9 cellular contexts compared by ENCODE assay signal in the genomic region with DNA sequence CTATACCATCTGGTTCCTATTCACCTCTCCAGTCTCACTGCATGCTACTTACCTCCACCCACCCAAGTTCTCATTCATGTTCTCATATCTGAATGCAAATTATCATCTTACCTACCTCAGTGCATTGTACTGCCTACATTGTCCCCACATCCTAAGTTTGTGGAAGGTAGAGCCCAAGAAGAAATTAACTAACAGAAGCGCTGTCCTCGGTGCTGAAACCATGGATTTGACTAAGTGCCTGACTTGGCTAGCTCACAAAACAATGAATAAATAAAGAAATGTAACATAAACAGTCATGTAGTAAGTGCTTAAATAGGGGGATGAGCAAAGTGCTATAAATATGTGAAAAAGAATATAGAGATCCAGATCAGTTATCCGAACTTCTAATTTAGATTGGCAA.
DNase-seq lines count a peak whose midpoint lies in the region; ATAC-seq, FAIRE-seq and TF ChIP-seq lines count a peak whose summit lies in the region.
"Had no signal": no experiment of that assay in that cellular context is flagged by ENCODE, and none has a peak within 500 bp of the region (broad histone marks: within the 10 kb centered on the region; RNA-seq: fewer than 3 reads in every experiment).

No MANE protein-coding gene starts in this region.

- H3K9me3 ChIP-seq in cardiac muscle cell (ENCODE audit: low read depth) (no peaks in the 10 kb centered on the region), SJCRH30 (replicated peaks) (no peaks in the 10 kb centered on the region), fibroblast of lung (ENCODE audit: control insufficient read depth, insufficient read depth, low read depth, low read length) (no peaks in the 10 kb centered on the region), small intestine (ENCODE audit: control insufficient read depth, low read depth) (no peaks in the 10 kb centered on the region), suprapubic skin (no peaks in the 10 kb centered on the region)

- H3K4me3 ChIP-seq in cardiac muscle cell (no peak overlapping the region), SJCRH30 (no peak overlapping the region), fibroblast of lung (replicated peaks in 1 of 4; ENCODE audit: control extremely low read depth in 1 of 4, insufficient read depth in 1 of 4, low read depth in 3 of 4, low read length in 4 of 4) (no peak overlapping the region), small intestine (ENCODE audit: low read depth in 1 of 2, low read length in 2 of 2) (no peak overlapping the region), suprapubic skin (no peak overlapping the region)

- no peak overlapping the region for H3K27ac ChIP-seq in cardiac muscle cell
- H3K27ac ChIP-seq in SJCRH30 = no peak overlapping the region
- no peak overlapping the region for H3K27ac ChIP-seq in fibroblast of lung (ENCODE audit: insufficient read depth, low read length)
- H3K27ac ChIP-seq in small intestine (ENCODE audit: low read depth in 1 of 2, low read length in 1 of 2) = no peak overlapping the region
- no peak overlapping the region for H3K27ac ChIP-seq in suprapubic skin
- H3K27ac ChIP-seq: neutrophil had no signal

- TF ChIP-seq POLR2A in suprapubic skin (IDR thresholded peaks at IDR 0.05) = no peak

- H2AFZ ChIP-seq in fibroblast of lung (ENCODE audit: low read length) = no peak overlapping the region

- no peak overlapping the region for H3K4me2 ChIP-seq in fibroblast of lung (ENCODE audit: extremely low read depth, insufficient read depth, low read length)

- peak; percentile 71 to 89 for DNase-seq in cardiac muscle cell (ENCODE audit: low read depth in 1 of 2, low spot score in 1 of 2)
- DNase-seq in Right ventricle myocardium superior = no peak
- peak; percentile 41 to 69 for DNase-seq in SJCRH30
- DNase-seq in fibroblast of lung (ENCODE audit: low read depth in 2 of 2) = peak; percentile 56 to 81
- peak; percentile 22 for DNase-seq in small intestine
- no peak for DNase-seq in suprapubic skin (ENCODE audit: low spot score in 2 of 2)

- no peak overlapping the region for H3K9ac ChIP-seq in fibroblast of lung (ENCODE audit: insufficient read depth, low read length)

- H3K4me1 ChIP-seq in cardiac muscle cell (ENCODE audit: low read depth) (no peaks in the 10 kb centered on the region), SJCRH30 (no peaks in the 10 kb centered on the region), fibroblast of lung (ENCODE audit: control insufficient read depth, extremely low read depth, insufficient read depth, low read length) (no peaks in the 10 kb centered on the region), small intestine (ENCODE audit: control insufficient read depth in 2 of 2, insufficient read depth in 1 of 2, low read depth in 1 of 2, low read length in 1 of 2) (no peaks in the 10 kb centered on the region), suprapubic skin (no peaks in the 10 kb centered on the region)

- intact Hi-C loops in Right ventricle myocardium superior (cut with DNase I) = no loop called here

- ATAC-seq in Right ventricle myocardium superior (ENCODE audit: poor library complexity) (no peak), GM19324 (IDR thresholded peaks at IDR 0.05; ENCODE audit: low FRiP score, unreplicated experiment) (no peak), esophagus mucosa (no peak)

- H3K27me3 ChIP-seq in cardiac muscle cell (no peaks in the 10 kb centered on the region), SJCRH30 (no peaks in the 10 kb centered on the region), fibroblast of lung (ENCODE audit: control insufficient read depth, insufficient read depth, low read length) (no peaks in the 10 kb centered on the region), small intestine (ENCODE audit: control insufficient read depth in 2 of 2, insufficient read depth in 2 of 2, low read length in 2 of 2) (no peaks in the 10 kb centered on the region), suprapubic skin (no peaks in the 10 kb centered on the region)
- H3K27me3 ChIP-seq: neutrophil had no signal

- WGBS in small intestine, 3 donors = 24 to 30% (median 27%) methylated on average over 3 of the region's 3 CpGs
- WGBS in suprapubic skin = 20% methylated on average over 3 of the region's 3 CpGs

- no peaks in the 10 kb centered on the region for H3K79me2 ChIP-seq in fibroblast of lung (ENCODE audit: control insufficient read depth, insufficient read depth, low read length)

- no peaks in the 10 kb centered on the region for H4K20me1 ChIP-seq in fibroblast of lung (ENCODE audit: control insufficient read depth, extremely low read depth, insufficient read depth, low read length)

- TF ChIP-seq CTCF in cardiac muscle cell (IDR thresholded peaks at IDR 0.05; ENCODE audit: low read depth, low read length) = no peak
- no peak for TF ChIP-seq CTCF in fibroblast of lung (conservative IDR thresholded peaks at IDR 0.05 in 1 of 2, IDR thresholded peaks at IDR 0.05 in 1 of 2; ENCODE audit: low read depth in 1 of 2, low read length in 2 of 2)
- no peak for TF ChIP-seq CTCF in suprapubic skin (IDR thresholded peaks at IDR 0.05)

- no peaks in the 10 kb centered on the region for H3K36me3 ChIP-seq in cardiac muscle cell
- no peaks in the 10 kb centered on the region for H3K36me3 ChIP-seq in SJCRH30
- no peaks in the 10 kb centered on the region for H3K36me3 ChIP-seq in fibroblast of lung (ENCODE audit: control insufficient read depth, insufficient read depth, low read length)
- H3K36me3 ChIP-seq in small intestine (ENCODE audit: control insufficient read depth in 2 of 2, insufficient read depth in 2 of 2, low read length in 2 of 2) = no peaks in the 10 kb centered on the region
- no peaks in the 10 kb centered on the region for H3K36me3 ChIP-seq in suprapubic skin
- H3K36me3 ChIP-seq: neutrophil had no signal

- no peak for FAIRE-seq in small intestine (lab: Jason Lieb, UNC)

- no peak for TF ChIP-seq EP300 in suprapubic skin (IDR thresholded peaks at IDR 0.05)

Comparison
In these comparisons a context has a peak if more than half of its experiments do, and no peak if none do; other contexts are left out.
1. DNase-seq: peak in cardiac muscle cell (2 of 2), SJCRH30 (2 of 2), fibroblast of lung (2 of 2) and small intestine (single experiment); none in Right ventricle myocardium superior (single experiment) and suprapubic skin (0 of 2).